In the genomic region with DNA sequence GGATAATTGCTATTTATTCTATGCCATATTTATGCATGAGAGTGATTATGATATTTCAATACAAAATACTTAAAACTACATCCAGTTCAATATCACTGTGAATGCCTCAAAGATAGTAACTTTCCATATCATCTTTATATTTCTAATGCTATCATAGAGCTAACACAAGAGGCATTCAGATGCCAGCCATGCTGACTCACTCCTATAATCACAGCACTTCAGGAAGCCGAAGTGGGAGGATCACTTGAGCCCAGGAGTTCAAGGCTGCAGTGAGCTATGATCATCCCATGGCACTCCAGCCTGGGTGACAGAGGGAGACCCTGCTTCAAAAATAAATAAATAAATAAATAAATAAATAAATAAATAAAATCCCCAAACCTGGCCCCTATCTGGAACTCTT, we compare ENCODE assay signal across 22 cellular contexts.
"Had no signal": no experiment of that assay in that cellular context is flagged by ENCODE, and none has a peak within 500 bp of the region (broad histone marks: within the 10 kb centered on the region; RNA-seq: fewer than 3 reads in every experiment).

No MANE protein-coding gene starts in this region.

- H3K27ac Mint-ChIP-seq: activated naive CD8-positive, alpha-beta T cell; mesothelial cell of epicardium; natural killer cell treated with Interleukin-12 subunit alpha and Interleukin-12 subunit beta and Interleukin-15 and Interleukin-18, amount 100 ng/mL, for 72 hours; stimulated activated effector memory CD8-positive, alpha-beta T cell treated with anti-CD3 and anti-CD28 coated beads, Interleukin-12 subunit alpha, Interleukin-12 subunit beta, amount 100 ng/mL, for 72 hours; type B pancreatic cell had no signal

- ATAC-seq: gastrocnemius medialis; heart left ventricle; left lobe of liver; natural killer cell treated with Interleukin-12 subunit alpha and Interleukin-12 subunit beta and Interleukin-15 and Interleukin-18, amount 100 ng/mL, for 72 hours; pancreas; stimulated activated effector memory CD8-positive, alpha-beta T cell treated with anti-CD3 and anti-CD28 coated beads, Interleukin-12 subunit alpha, Interleukin-12 subunit beta, amount 100 ng/mL, for 72 hours had no signal

- H3K4me1 ChIP-seq: gastrocnemius medialis, heart left ventricle, pancreas, sigmoid colon, stomach had no signal

- H3K36me3 ChIP-seq: gastrocnemius medialis, heart left ventricle, neutrophil, pancreas, sigmoid colon, stomach, WERI-Rb-1 had no signal

- H3K27me3 Mint-ChIP-seq: activated naive CD8-positive, alpha-beta T cell; natural killer cell treated with Interleukin-12 subunit alpha and Interleukin-12 subunit beta and Interleukin-15 and Interleukin-18, amount 100 ng/mL, for 72 hours; type B pancreatic cell had no signal

- H3K4me1 Mint-ChIP-seq: mesothelial cell of epicardium; stimulated activated effector memory CD8-positive, alpha-beta T cell treated with anti-CD3 and anti-CD28 coated beads, Interleukin-12 subunit alpha, Interleukin-12 subunit beta, amount 100 ng/mL, for 72 hours had no signal

- H3K27ac ChIP-seq: coronary artery, gastrocnemius medialis, heart left ventricle, neutrophil, pancreas, sigmoid colon, stomach, WERI-Rb-1 had no signal

- H3K4me3 ChIP-seq: coronary artery, gastrocnemius medialis, heart left ventricle, lung, pancreas, sigmoid colon, stomach had no signal

- H3K27me3 ChIP-seq: gastrocnemius medialis, heart left ventricle, neutrophil, pancreas, sigmoid colon, stomach had no signal

- H3K4me3 Mint-ChIP-seq: activated naive CD8-positive, alpha-beta T cell; mesothelial cell of epicardium; natural killer cell treated with Interleukin-12 subunit alpha and Interleukin-12 subunit beta and Interleukin-15 and Interleukin-18, amount 100 ng/mL, for 72 hours; stimulated activated effector memory CD8-positive, alpha-beta T cell treated with anti-CD3 and anti-CD28 coated beads, Interleukin-12 subunit alpha, Interleukin-12 subunit beta, amount 100 ng/mL, for 72 hours; type B pancreatic cell had no signal

- H3K36me3 Mint-ChIP-seq: activated naive CD8-positive, alpha-beta T cell; mesothelial cell of epicardium; stimulated activated effector memory CD8-positive, alpha-beta T cell treated with anti-CD3 and anti-CD28 coated beads, Interleukin-12 subunit alpha, Interleukin-12 subunit beta, amount 100 ng/mL, for 72 hours; type B pancreatic cell had no signal

- DNase-seq: activated CD4-positive, alpha-beta T cell treated with anti-CD3 and anti-CD28 coated beads, Interleukin-2, amount 50 U/mL, for 4 hours; activated gamma-delta T cell treated with Interleukin-2 at 50 U/mL for 16 hours; amniotic stem cell; central memory CD4-positive, alpha-beta T cell; erythroblast; gastrocnemius medialis; heart left ventricle; kidney; pancreas; sigmoid colon; stimulated activated CD4-positive, alpha-beta T cell treated with anti-CD3 and anti-CD28 coated beads, Interleukin-4, amount 100 ng/mL, for 24 hours; stomach; WERI-Rb-1 had no signal
